In the genomic region with DNA sequence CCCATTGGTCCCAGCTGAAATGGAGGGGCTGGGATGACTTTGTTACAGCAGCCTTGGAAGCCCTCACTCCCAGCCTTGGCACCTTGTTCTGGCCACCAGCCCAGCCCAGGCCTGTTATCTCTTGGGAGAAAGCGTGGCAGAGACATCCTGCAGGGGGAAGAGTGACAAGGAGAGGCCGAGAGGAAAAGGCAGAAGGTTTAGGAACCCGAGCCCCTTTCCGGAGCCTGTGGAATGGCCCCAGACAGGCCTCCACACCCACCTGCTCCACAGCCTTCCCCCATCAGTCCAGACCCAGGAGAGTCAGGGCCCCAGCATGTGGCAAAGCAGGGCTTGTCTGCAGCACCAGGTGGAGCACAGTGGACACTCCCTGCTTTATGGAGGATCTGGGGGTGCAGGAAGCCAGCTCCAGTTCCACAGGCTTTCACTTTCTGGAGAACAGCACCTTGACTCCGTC, we compare ENCODE assay signal across 11 cellular contexts. TPM values are rescaled to one million over a fixed set of nuclear protein-coding genes. Genes with fewer than 3 reads are reported as not detected.
A peak's percentile ranks its signal among the peaks of the same experiment; 100 is the strongest.
DNase-seq lines count a peak whose midpoint lies in the region; ATAC-seq, FAIRE-seq and TF ChIP-seq lines count a peak whose summit lies in the region.
"Had no signal": no experiment of that assay in that cellular context is flagged by ENCODE, and none has a peak within 500 bp of the region (broad histone marks: within the 10 kb centered on the region; RNA-seq: fewer than 3 reads in every experiment).

No MANE protein-coding gene starts in this region.

- peak overlapping the region; percentile 10 for H3K9ac ChIP-seq in NT2/D1 (ENCODE audit: insufficient read length, low read depth)

- H3K27me3 ChIP-seq in NT2/D1 (ENCODE audit: insufficient read depth, insufficient read length) (no peaks in the 10 kb centered on the region), esophagus muscularis mucosa (no peaks in the 10 kb centered on the region)

- H3K4me1 Mint-ChIP-seq in stimulated activated effector memory CD8-positive, alpha-beta T cell treated with anti-CD3 and anti-CD28 coated beads, Interleukin-12 subunit alpha, Interleukin-12 subunit beta, amount 100 ng/mL, for 72 hours, result peaks cover 12% of the 10 kb centered on the region

- no peak overlapping the region for H3K4me2 ChIP-seq in OCI-LY7 (ENCODE audit: low read length)

- CTCF ChIA-PET in OCI-LY7 (lab: Charles Lee; ENCODE audit: unreplicated experiment), result interaction anchor here (0.6 kb wide), 1 partner anchor 94 kb away, joined by 3 read pairs; no protein-coding TSS in a partner anchor

- POLR2A ChIA-PET in OCI-LY7 (lab: Charles Lee), result no interaction called here

- ATAC-seq in stimulated activated effector memory CD8-positive, alpha-beta T cell treated with anti-CD3 and anti-CD28 coated beads, Interleukin-12 subunit alpha, Interleukin-12 subunit beta, amount 100 ng/mL, for 72 hours, result no peak
- no peak for ATAC-seq in GM18502 (IDR thresholded peaks at IDR 0.05; ENCODE audit: poor library complexity, unreplicated experiment)

- H3K9me2 ChIP-seq in OCI-LY7 (ENCODE audit: insufficient read depth, low read length), result no peaks in the 10 kb centered on the region

- H3K4me1 ChIP-seq in NT2/D1 (ENCODE audit: insufficient read depth, insufficient read length) (peaks cover 13% of the 10 kb centered on the region), esophagus muscularis mucosa (peaks cover 66 to 85% (median 82%) of the 10 kb centered on the region in 4 donors), mesodermal cell (ENCODE audit: control insufficient read depth, insufficient read depth, low read length, poor library complexity, severe bottlenecking) (peaks cover 49% of the 10 kb centered on the region), OCI-LY7 (ENCODE audit: insufficient read depth, low read length, poor library complexity, severe bottlenecking) (peaks cover 12% of the 10 kb centered on the region)

- no peaks in the 10 kb centered on the region for H3K79me2 ChIP-seq in OCI-LY7 (ENCODE audit: insufficient read depth, low read depth, low read length)

- BruUV-seq in OCI-LY7 (replicated peaks; lab: Mats Ljungman, UMichigan), result no TSS peak

- TF ChIP-seq CTCF in esophagus muscularis mucosa (IDR thresholded peaks at IDR 0.05), result no peak
- no peak for TF ChIP-seq CTCF in OCI-LY7 (conservative IDR thresholded peaks at IDR 0.05; ENCODE audit: low read length)

- H3K36me3 Mint-ChIP-seq in stimulated activated effector memory CD8-positive, alpha-beta T cell treated with anti-CD3 and anti-CD28 coated beads, Interleukin-12 subunit alpha, Interleukin-12 subunit beta, amount 100 ng/mL, for 72 hours, result peaks cover 7% of the 10 kb centered on the region

- no peak for TF ChIP-seq EP300 in esophagus muscularis mucosa (IDR thresholded peaks at IDR 0.05)

- intact Hi-C loops in esophagus muscularis mucosa (cut with DNase I), result no loop called here
- intact Hi-C loops in OCI-LY7 (cut with micrococcal nuclease; ENCODE audit: unreplicated experiment), result no loop called here

- no peak overlapping the region for H2AFZ ChIP-seq in OCI-LY7 (ENCODE audit: low read length)

- H3K4me3 Mint-ChIP-seq in stimulated activated effector memory CD8-positive, alpha-beta T cell treated with anti-CD3 and anti-CD28 coated beads, Interleukin-12 subunit alpha, Interleukin-12 subunit beta, amount 100 ng/mL, for 72 hours, result no peak overlapping the region
- H3K4me3 Mint-ChIP-seq: memory B cell had no signal

- H3K9me3 Mint-ChIP-seq in stimulated activated effector memory CD8-positive, alpha-beta T cell treated with anti-CD3 and anti-CD28 coated beads, Interleukin-12 subunit alpha, Interleukin-12 subunit beta, amount 100 ng/mL, for 72 hours, result no peaks in the 10 kb centered on the region
- H3K9me3 Mint-ChIP-seq: memory B cell had no signal

- no peak for FAIRE-seq in urothelium cell line (lab: Jason Lieb, UNC)

- H3K9me3 ChIP-seq in NT2/D1 (ENCODE audit: insufficient read depth, low read length), result 0 out of 2 replicates have a peak, but pooled peaks cover 7% of the 10 kb centered on the region
- no peaks in the 10 kb centered on the region for H3K9me3 ChIP-seq in esophagus muscularis mucosa
- H3K9me3 ChIP-seq in mesodermal cell (ENCODE audit: control insufficient read depth, low read length), result peaks cover 13% of the 10 kb centered on the region
- H3K9me3 ChIP-seq in OCI-LY7 (ENCODE audit: low read length), result no peaks in the 10 kb centered on the region

- H3K36me3 ChIP-seq in NT2/D1 (ENCODE audit: insufficient read depth, insufficient read length, low read length), result peaks cover 34% of the 10 kb centered on the region
- H3K36me3 ChIP-seq in esophagus muscularis mucosa, result peaks cover 18 to 36% (median 28%) of the 10 kb centered on the region in 4 donors
- peaks cover 54% of the 10 kb centered on the region for H3K36me3 ChIP-seq in mesodermal cell (ENCODE audit: control insufficient read depth, insufficient read depth, low read length)
- H3K36me3 ChIP-seq in OCI-LY7 (ENCODE audit: insufficient read depth, low read length), result no peaks in the 10 kb centered on the region

- H3K4me3 ChIP-seq in NT2/D1 (ENCODE audit: insufficient read length, low read depth) (no peak overlapping the region), esophagus muscularis mucosa (no peak overlapping the region), mesodermal cell (ENCODE audit: extremely low read depth, insufficient read depth, low read length, poor library complexity, severe bottlenecking) (no peak overlapping the region), OCI-LY7 (ENCODE audit: low read depth, low read length, poor library complexity, severe bottlenecking) (no peak overlapping the region)

- no peak for TF ChIP-seq POLR2A in esophagus muscularis mucosa (IDR thresholded peaks at IDR 0.05; ENCODE audit: low read depth)

- DNase-seq in NT2/D1 (ENCODE audit: low read depth, low spot score) (no peak), esophagus muscularis mucosa (ENCODE audit: extremely low spot score) (no peak), urothelium cell line (ENCODE audit: low spot score) (no peak), OCI-LY7 (ENCODE audit: low spot score) (no peak), cerebellum (ENCODE audit: low spot score) (no peak)
- no peak for DNase-seq in stimulated activated effector memory CD8-positive, alpha-beta T cell treated with anti-CD3 and anti-CD28 coated beads, Interleukin-12 subunit alpha, Interleukin-12 subunit beta, amount 100 ng/mL, for 72 hours (ENCODE audit: low spot score in 2 of 2)
- DNase-seq: activated CD4-positive, CD25-positive, alpha-beta regulatory T cell treated with anti-CD3 and anti-CD28 coated beads, Interleukin-2, amount 50 U/mL, for 72 hours; SW 1271 had no signal

- 34% methylated on average over 4 of the region's 5 CpGs for WGBS in esophagus muscularis mucosa
- 72 to 87% methylated on average over 3 to 4 of the region's 5 CpGs for WGBS in mesodermal cell (ENCODE audit: insufficient coverage in 2 of 2), 2 experiments

- peak overlapping the region; percentile 28 to 38 (median 34) for H3K27ac ChIP-seq in esophagus muscularis mucosa (replicated peaks in 1 of 4)
- H3K27ac ChIP-seq in mesodermal cell (ENCODE audit: low read depth, low read length, severe bottlenecking), result peak overlapping the region; percentile 67
- no peak overlapping the region for H3K27ac ChIP-seq in OCI-LY7 (ENCODE audit: low read depth, low read length, poor library complexity, severe bottlenecking)

- H4K20me1 ChIP-seq in OCI-LY7 (ENCODE audit: insufficient read depth, low read length), result no peaks in the 10 kb centered on the region

- H3K27ac Mint-ChIP-seq in stimulated activated effector memory CD8-positive, alpha-beta T cell treated with anti-CD3 and anti-CD28 coated beads, Interleukin-12 subunit alpha, Interleukin-12 subunit beta, amount 100 ng/mL, for 72 hours, result peak overlapping the region; percentile 77
- H3K27ac Mint-ChIP-seq: memory B cell had no signal

RNA-seq across cellular contexts. Expression of a gene that starts 24.1 kb away (rescaled TPM):
- 100 to 1,000 TPM; 103 to 170 (median 159) TPM for total RNA-seq in esophagus muscularis mucosa
- 138 TPM for polyA plus RNA-seq in mesodermal cell (2013, experiment 1 of 2)
- 118 TPM for polyA plus RNA-seq in mesodermal cell (2013, experiment 2 of 2)
- total RNA-seq in OCI-LY7 (2014; rRNA removed; shearing (Covaris generic)), result 54.2 and 67.3 TPM in 2 replicates
- 73.1 and 92.1 TPM in 2 replicates for total RNA-seq in OCI-LY7 (2022)
- 50.3 TPM for total RNA-seq in cerebellum
